In genomic region chr9:16627967-16628366, GRCh38 we compare ENCODE assay signal across 11 cellular contexts.
A peak's percentile ranks its signal among the peaks of the same experiment; 100 is the strongest.
DNase-seq lines count a peak whose midpoint lies in the region; ATAC-seq, FAIRE-seq and TF ChIP-seq lines count a peak whose summit lies in the region.
"Had no signal": no experiment of that assay in that cellular context is flagged by ENCODE, and none has a peak within 500 bp of the region (broad histone marks: within the 10 kb centered on the region; RNA-seq: fewer than 3 reads in every experiment).

No MANE protein-coding gene starts in this region.

- FAIRE-seq in endometrium (lab: Jason Lieb, UNC), result peak; percentile 69
- FAIRE-seq: HepG2 had no signal

- peak overlapping the region; percentile 90 to 98 (median 93) for H3K27ac Mint-ChIP-seq in nephron
- H3K27ac Mint-ChIP-seq in activated naive CD4-positive, alpha-beta T cell treated with anti-CD3 and anti-CD28 coated beads, Interleukin-2, amount 50 U/mL, for 72 hours, result no peak overlapping the region
- H3K27ac Mint-ChIP-seq: T-cell had no signal

- H3K4me1 Mint-ChIP-seq in nephron, result peaks cover 78% of the 10 kb centered on the region
- H3K4me1 Mint-ChIP-seq: T-cell had no signal

- no peak for TF ChIP-seq POLR2A in NB4 (IDR thresholded peaks at IDR 0.05; ENCODE audit: extremely low read depth, insufficient read length)

- H3K9me3 Mint-ChIP-seq in nephron, result no peaks in the 10 kb centered on the region
- peaks cover 0 to 3% of the 10 kb centered on the region in 2 donors for H3K9me3 Mint-ChIP-seq in activated naive CD4-positive, alpha-beta T cell treated with anti-CD3 and anti-CD28 coated beads, Interleukin-2, amount 50 U/mL, for 72 hours

- DNase-seq in AG10803 (ENCODE audit: low read depth) (peak; percentile 98), NB4 (ENCODE audit: low read depth) (peak; percentile 11), NAMALWA (ENCODE audit: low spot score) (no peak), caudate nucleus (lab: John Stamatoyannopoulos, UW) (no peak), activated gamma-delta T cell (lab: John Stamatoyannopoulos, UW) (no peak)
- no peak for DNase-seq in activated naive CD4-positive, alpha-beta T cell treated with anti-CD3 and anti-CD28 coated beads, Interleukin-2, amount 50 U/mL, for 72 hours (ENCODE audit: low spot score in 2 of 2)
- DNase-seq: activated naive CD4-positive, alpha-beta T cell treated with Interleukin-2 at 50 U/mL for 16 hours; T-cell had no signal

- no peak overlapping the region for H3K27ac ChIP-seq in caudate nucleus (ENCODE audit: low read depth, low read length)

- no peaks in the 10 kb centered on the region for H3K27me3 Mint-ChIP-seq in nephron (ENCODE audit: low read depth)
- H3K27me3 Mint-ChIP-seq: T-cell had no signal

- H3K4me3 Mint-ChIP-seq in nephron, result peak overlapping the region in 2 of 3 experiments; percentile 2 to 19
- H3K4me3 Mint-ChIP-seq: T-cell had no signal

- TF ChIP-seq CTCF in AG10803 (conservative IDR thresholded peaks at IDR 0.05; ENCODE audit: low read length) (no peak), NB4 (IDR thresholded peaks at IDR 0.05; ENCODE audit: low read depth, low read length) (no peak), nephron (IDR thresholded peaks at IDR 0.05; ENCODE audit: unreplicated experiment in 3 of 3) (no peak)

- 0 out of 2 replicates have a peak overlapping the region, but pooled peaks have one; percentile 11 for H3K4me3 ChIP-seq in AG10803 (ENCODE audit: low read length)
- no peak overlapping the region for H3K4me3 ChIP-seq in NB4 (ENCODE audit: low read depth, low read length)

- H3K36me3 Mint-ChIP-seq in nephron (ENCODE audit: low read depth), result no peaks in the 10 kb centered on the region
- H3K36me3 Mint-ChIP-seq in activated naive CD4-positive, alpha-beta T cell treated with anti-CD3 and anti-CD28 coated beads, Interleukin-2, amount 50 U/mL, for 72 hours, result no peaks in the 10 kb centered on the region
- H3K36me3 Mint-ChIP-seq: T-cell had no signal

- no peak for ATAC-seq in activated naive CD4-positive, alpha-beta T cell treated with anti-CD3 and anti-CD28 coated beads, Interleukin-2, amount 50 U/mL, for 72 hours
- ATAC-seq: HepG2, T-cell had no signal

Comparison
In these comparisons a context has a peak if more than half of its experiments do, and no peak if none do; other contexts are left out.
1. DNase-seq: peak in AG10803 (single experiment) and NB4 (single experiment); none in NAMALWA (single experiment), caudate nucleus (0 of 61), activated gamma-delta T cell (single experiment) and activated naive CD4-positive, alpha-beta T cell treated with anti-CD3 and anti-CD28 coated beads, Interleukin-2, amount 50 U/mL, for 72 hours (0 of 2).
2. H3K27ac Mint-ChIP-seq: peak in nephron (3 of 3); none in activated naive CD4-positive, alpha-beta T cell treated with anti-CD3 and anti-CD28 coated beads, Interleukin-2, amount 50 U/mL, for 72 hours (0 of 2).